26 cellular contexts compared by ENCODE assay signal in genomic region chr1:70288171-70288570, GRCh38.
"Had no signal": no experiment of that assay in that cellular context is flagged by ENCODE, and none has a peak within 500 bp of the region (broad histone marks: within the 10 kb centered on the region; RNA-seq: fewer than 3 reads in every experiment).

No MANE protein-coding gene starts in this region.

- ATAC-seq: gastrocnemius medialis; left lobe of liver; naive thymus-derived CD4-positive, alpha-beta T cell; sciatic nerve had no signal

- DNase-seq: dorsolateral prefrontal cortex; effector CD4-positive, alpha-beta T cell; foreskin fibroblast; gastrocnemius medialis; head of caudate nucleus; mesendoderm; midbrain; naive thymus-derived CD4-positive, alpha-beta T cell; nucleus accumbens; stimulated activated CD4-positive, alpha-beta T cell treated with anti-CD3 and anti-CD28 coated beads, Interleukin-12 subunit alpha, Interleukin-12 subunit beta, amount 100 ng/mL, for 4 hours; stimulated activated CD4-positive, alpha-beta T cell treated with anti-CD3 and anti-CD28 coated beads, Interleukin-1b, Interleukin-23, amount 100 ng/mL, for 48 hours; stimulated activated CD4-positive, alpha-beta T cell treated with anti-CD3 and anti-CD28 coated beads, Interleukin-4, amount 100 ng/mL, for 1 hour; stimulated activated CD8-positive, alpha-beta memory T cell treated with anti-CD3 and anti-CD28 coated beads, Interleukin-4, amount 100 ng/mL, for 48 hours; stimulated activated naive CD4-positive, alpha-beta T cell treated with Interleukin-2 at 50 U/mL for 16 hours; stomach; substantia nigra; testis; tibial artery had no signal

- H3K9me3 ChIP-seq: gastrocnemius medialis, prostate gland, right atrium auricular region, stomach, testis, tibial artery had no signal

- H3K4me3 ChIP-seq: dorsolateral prefrontal cortex, gastrocnemius medialis, lung, prostate gland, right atrium auricular region, smooth muscle cell, stomach, testis, tibial artery had no signal

- H3K4me1 Mint-ChIP-seq: nephron had no signal

- H3K4me1 ChIP-seq: gastrocnemius medialis, prostate gland, right atrium auricular region, stomach, testis, tibial artery had no signal

- H3K9me3 Mint-ChIP-seq: naive thymus-derived CD4-positive, alpha-beta T cell; nephron; type B pancreatic cell had no signal

- H3K27ac ChIP-seq: dorsolateral prefrontal cortex, gastrocnemius medialis, prostate gland, right atrium auricular region, stomach, testis, tibial artery had no signal

- H3K27me3 Mint-ChIP-seq: naive thymus-derived CD4-positive, alpha-beta T cell; type B pancreatic cell had no signal

- H3K4me3 Mint-ChIP-seq: naive thymus-derived CD4-positive, alpha-beta T cell; nephron; type B pancreatic cell had no signal

- H3K27me3 ChIP-seq: dorsolateral prefrontal cortex, gastrocnemius medialis, right atrium auricular region, stomach, testis, tibial artery had no signal

- H3K4me2 ChIP-seq: smooth muscle cell had no signal

- H3K27ac Mint-ChIP-seq: nephron, type B pancreatic cell had no signal
